ENCODE assay signal across 8 cellular contexts in the genomic region with DNA sequence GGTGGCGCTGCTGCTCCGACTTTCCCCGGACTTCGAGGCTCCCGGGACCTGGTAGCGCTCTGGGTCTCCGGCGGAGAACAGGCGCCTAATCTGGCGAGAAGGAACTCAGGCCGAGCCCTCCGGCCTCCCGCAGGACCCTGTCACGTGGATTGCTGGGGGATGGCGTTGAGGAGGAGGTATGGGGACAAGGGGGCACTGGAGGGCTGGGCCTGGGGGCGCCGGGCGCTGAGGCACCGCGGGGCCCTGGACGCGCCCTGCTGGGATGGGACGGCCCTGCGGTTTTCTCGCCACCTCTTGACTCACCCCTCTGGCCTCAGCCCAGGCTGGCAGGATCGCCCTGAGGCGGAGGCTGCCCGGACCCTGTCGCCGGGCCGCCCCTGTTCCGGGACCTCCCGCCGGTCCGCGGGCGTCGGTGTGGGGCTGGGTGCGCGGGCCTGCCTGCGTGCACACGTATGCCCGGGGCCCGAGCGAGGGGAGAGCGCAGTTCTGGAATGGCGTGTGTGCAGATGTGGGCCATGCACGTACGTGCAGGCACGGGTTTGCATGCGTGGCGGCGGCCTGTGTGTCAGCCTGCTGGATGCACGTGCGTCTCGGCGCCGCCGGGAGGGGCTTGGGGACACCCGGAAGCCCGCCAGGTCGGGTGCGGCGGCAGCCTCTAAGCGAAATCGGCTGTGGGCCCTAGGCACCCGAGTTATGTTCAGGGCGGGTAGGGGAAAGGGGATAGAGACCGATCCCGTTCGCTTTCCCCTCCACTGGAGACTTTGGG. TPM values are rescaled to one million over a fixed set of nuclear protein-coding genes. Genes with fewer than 3 reads are reported as not detected.
DNase-seq lines count a peak whose midpoint lies in the region; ATAC-seq and TF ChIP-seq lines count a peak whose summit lies in the region.

No MANE protein-coding gene starts in this region.

- DNase-seq in A172 (ENCODE audit: low spot score) = peak; percentile 59
- DNase-seq in activated T-cell treated with anti-CD3 and anti-CD28 coated beads, Interleukin-2, amount 50 U/mL, for 4 hours = peak; percentile 82
- peak; percentile 38 for DNase-seq in esophagus squamous epithelium (lab: John Stamatoyannopoulos, UW)
- peak; percentile 79 for DNase-seq in natural killer cell

- no peaks in the 10 kb centered on the region for H3K9me3 Mint-ChIP-seq in activated T-cell treated with anti-CD3 and anti-CD28 coated beads, Interleukin-2, amount 50 U/mL, for 4 hours
- H3K9me3 Mint-ChIP-seq in natural killer cell = no peaks in the 10 kb centered on the region
- no peaks in the 10 kb centered on the region for H3K9me3 Mint-ChIP-seq in stimulated activated naive CD8-positive, alpha-beta T cell treated with anti-CD3 and anti-CD28 coated beads, Interleukin-15, Interleukin-2, amounts not matched to agents 100 ng/mL and 50 ng/mL, for 24 hours

- TF ChIP-seq CTCF in OCI-LY1 (IDR thresholded peaks at IDR 0.05; ENCODE audit: low read length) = peak; percentile 41; the same call in 1 of the 2 replicates
- peak in 1 of 6 experiments; percentile 1 for TF ChIP-seq CTCF in esophagus squamous epithelium (IDR thresholded peaks at IDR 0.05)
- peak; percentile 71 for TF ChIP-seq CTCF in natural killer cell (IDR thresholded peaks at IDR 0.05)

- no peaks in the 10 kb centered on the region for H3F3A ChIP-seq in OCI-LY1 (ENCODE audit: insufficient read depth, low read length)

- H3K9ac ChIP-seq in OCI-LY1 (ENCODE audit: low read length) = peak overlapping the region; percentile 81

- H3K9me3 ChIP-seq in OCI-LY1 (ENCODE audit: low read length) (no peaks in the 10 kb centered on the region), esophagus squamous epithelium (no peaks in the 10 kb centered on the region)

- peak overlapping the region; percentile 78 for H3K4me3 ChIP-seq in OCI-LY1 (ENCODE audit: low read depth, low read length, poor library complexity, severe bottlenecking)
- peak overlapping the region; percentile 75 to 98 (median 90) for H3K4me3 ChIP-seq in esophagus squamous epithelium

- TF ChIP-seq POLR2A in esophagus squamous epithelium (IDR thresholded peaks at IDR 0.05) = peak in 2 of 4 donors; percentile 38

- H3K4me1 Mint-ChIP-seq in activated T-cell treated with anti-CD3 and anti-CD28 coated beads, Interleukin-2, amount 50 U/mL, for 4 hours (ENCODE audit: low read depth) = peaks cover 45% of the 10 kb centered on the region
- peaks cover 46 to 82% of the 10 kb centered on the region in 2 donors for H3K4me1 Mint-ChIP-seq in natural killer cell
- peaks cover 53% of the 10 kb centered on the region for H3K4me1 Mint-ChIP-seq in stimulated activated naive CD8-positive, alpha-beta T cell treated with anti-CD3 and anti-CD28 coated beads, Interleukin-15, Interleukin-2, amounts not matched to agents 100 ng/mL and 50 ng/mL, for 24 hours (ENCODE audit: low read depth)

- H3K27me3 ChIP-seq in OCI-LY1 (ENCODE audit: insufficient read depth, low read length) = no peaks in the 10 kb centered on the region
- H3K27me3 ChIP-seq in esophagus squamous epithelium = no peaks in the 10 kb centered on the region

- peak overlapping the region; percentile 99 for H3K4me2 ChIP-seq in OCI-LY1 (ENCODE audit: low read length)

- H3K27ac ChIP-seq in OCI-LY1 (ENCODE audit: low read depth, low read length, poor library complexity, severe bottlenecking) = peak overlapping the region; percentile 60
- H3K27ac ChIP-seq in esophagus squamous epithelium = peak overlapping the region; percentile 95 to 99 (median 97)

- ATAC-seq in GM18498 (IDR thresholded peaks at IDR 0.05; ENCODE audit: unreplicated experiment) = peak; percentile 37
- ATAC-seq in HG03025 (IDR thresholded peaks at IDR 0.05; ENCODE audit: low FRiP score, unreplicated experiment) = peak; percentile 24
- ATAC-seq in activated T-cell treated with anti-CD3 and anti-CD28 coated beads, Interleukin-2, amount 50 U/mL, for 4 hours = peak; percentile 67 to 74
- ATAC-seq in natural killer cell = peak; percentile 58 to 76 (median 64)

- WGBS in esophagus squamous epithelium, 2 donors = 0% methylated on average over 10 of the region's 71 CpGs; no CpG with 5 or more reads in 1 of the 2 donors

- H3K36me3 ChIP-seq in OCI-LY1 (ENCODE audit: insufficient read depth, low read length) (peaks cover 31% of the 10 kb centered on the region), esophagus squamous epithelium (peaks cover 7 to 23% (median 11%) of the 10 kb centered on the region in 3 donors)

- peak overlapping the region; percentile 89 for H3K4me3 Mint-ChIP-seq in activated T-cell treated with anti-CD3 and anti-CD28 coated beads, Interleukin-2, amount 50 U/mL, for 4 hours
- H3K4me3 Mint-ChIP-seq in natural killer cell = peak overlapping the region; percentile 93
- H3K4me3 Mint-ChIP-seq in stimulated activated naive CD8-positive, alpha-beta T cell treated with anti-CD3 and anti-CD28 coated beads, Interleukin-15, Interleukin-2, amounts not matched to agents 100 ng/mL and 50 ng/mL, for 24 hours = peak overlapping the region; percentile 92

- peaks cover 28% of the 10 kb centered on the region for H3K79me2 ChIP-seq in OCI-LY1 (ENCODE audit: insufficient read depth, low read length)

- peak overlapping the region; percentile 88 to 93 for H3K27ac Mint-ChIP-seq in natural killer cell
- peak overlapping the region; percentile 94 for H3K27ac Mint-ChIP-seq in stimulated activated naive CD8-positive, alpha-beta T cell treated with anti-CD3 and anti-CD28 coated beads, Interleukin-15, Interleukin-2, amounts not matched to agents 100 ng/mL and 50 ng/mL, for 24 hours

- H3K4me1 ChIP-seq in OCI-LY1 (ENCODE audit: insufficient read depth, low read length, severe bottlenecking) (peaks cover 49% of the 10 kb centered on the region), esophagus squamous epithelium (peaks cover 34 to 75% (median 45%) of the 10 kb centered on the region in 3 donors)

- no peaks in the 10 kb centered on the region for H3K36me3 Mint-ChIP-seq in activated T-cell treated with anti-CD3 and anti-CD28 coated beads, Interleukin-2, amount 50 U/mL, for 4 hours (ENCODE audit: insufficient read depth)
- H3K36me3 Mint-ChIP-seq in natural killer cell = no peaks in the 10 kb centered on the region
- peaks cover 11% of the 10 kb centered on the region for H3K36me3 Mint-ChIP-seq in stimulated activated naive CD8-positive, alpha-beta T cell treated with anti-CD3 and anti-CD28 coated beads, Interleukin-15, Interleukin-2, amounts not matched to agents 100 ng/mL and 50 ng/mL, for 24 hours (ENCODE audit: low read depth)

- intact Hi-C loops in esophagus squamous epithelium (cut with DNase I) = no loop called here
- intact Hi-C loops in natural killer cell (cut with micrococcal nuclease) = loop anchor here (1.0 to 10.0 kb wide), 6 partner anchors 71 to 568 kb away; a partner anchor contains a TSS

- H3K27me3 Mint-ChIP-seq in activated T-cell treated with anti-CD3 and anti-CD28 coated beads, Interleukin-2, amount 50 U/mL, for 4 hours (ENCODE audit: low read depth) = no peaks in the 10 kb centered on the region
- no peaks in the 10 kb centered on the region for H3K27me3 Mint-ChIP-seq in natural killer cell (ENCODE audit: low read depth in 2 of 2)
- no peaks in the 10 kb centered on the region for H3K27me3 Mint-ChIP-seq in stimulated activated naive CD8-positive, alpha-beta T cell treated with anti-CD3 and anti-CD28 coated beads, Interleukin-15, Interleukin-2, amounts not matched to agents 100 ng/mL and 50 ng/mL, for 24 hours

- no peaks in the 10 kb centered on the region for H3K9me2 ChIP-seq in OCI-LY1 (ENCODE audit: low read depth, low read length)

- H4K20me1 ChIP-seq in OCI-LY1 (ENCODE audit: insufficient read depth, low read length) = no peaks in the 10 kb centered on the region

- H2AFZ ChIP-seq in OCI-LY1 (ENCODE audit: low read length) = no peak overlapping the region

RNA-seq across cellular contexts. Expression of a gene that starts 0.8 kb away (rescaled TPM):
- 2.3 and 2.7 TPM in 2 replicates for total RNA-seq in A172 (2014; rRNA removed; shearing (Covaris generic))
- total RNA-seq in activated T-cell treated with anti-CD3 and anti-CD28 coated beads, Interleukin-2, amount 50 U/mL, for 4 hours = 10 to 100 TPM; 49.9 to 68.7 (median 62.0) TPM
- total RNA-seq in esophagus squamous epithelium (10 to 100 TPM; 12.3 to 33.3 (median 21.5) TPM), natural killer cell (10 to 100 TPM; 63.5 to 89.2 (median 70.1) TPM)

RNA-seq across cellular contexts. Expression of a gene that starts 55.7 kb away (rescaled TPM):
- total RNA-seq in A172 (2014; rRNA removed; shearing (Covaris generic)) = not detected in 2 replicates
- not detected for total RNA-seq in activated T-cell treated with anti-CD3 and anti-CD28 coated beads, Interleukin-2, amount 50 U/mL, for 4 hours
- not detected for total RNA-seq in esophagus squamous epithelium
- total RNA-seq in natural killer cell = not detected

Comparison
In these comparisons a context has a peak if more than half of its experiments do, and no peak if none do; other contexts are left out.
1. Peak in every context shown above with its lines: DNase-seq, ATAC-seq, H3K4me3 ChIP-seq and H3K27ac ChIP-seq.